Comparison of ENCODE assay signal across 8 cellular contexts in the genomic region with DNA sequence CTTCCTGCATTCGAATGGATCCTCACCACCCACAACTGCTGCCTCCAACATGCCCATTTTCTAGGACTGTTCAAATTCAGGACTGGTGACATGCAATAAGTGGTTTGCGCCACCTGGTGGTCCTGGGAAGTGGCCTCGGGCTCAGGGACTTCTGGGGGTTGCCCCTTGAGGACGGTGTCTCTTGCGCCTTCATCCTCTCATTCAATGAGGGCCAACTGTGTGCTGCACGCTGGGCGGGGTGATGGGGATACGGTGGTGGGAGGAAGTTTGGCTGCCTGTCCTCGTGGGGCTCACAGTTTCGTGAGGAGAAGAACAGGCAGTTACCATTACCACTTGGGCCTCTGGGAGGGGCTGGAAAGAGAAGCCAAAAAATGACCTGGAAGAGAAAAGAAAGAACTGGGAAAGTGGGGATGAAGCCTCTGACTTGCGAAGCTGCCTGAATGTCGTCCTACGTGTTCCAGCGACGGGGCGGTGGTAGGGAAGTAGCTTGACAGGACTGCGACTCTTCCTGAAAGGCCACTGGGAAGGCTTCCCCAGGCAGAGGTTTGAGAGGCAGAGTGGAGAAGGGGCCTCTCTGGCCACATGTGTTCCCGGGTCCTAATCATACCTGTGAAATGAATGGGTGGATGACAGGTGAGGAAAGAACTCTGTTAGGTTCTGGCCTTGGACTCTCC. TPM values are rescaled to one million over a fixed set of nuclear protein-coding genes. Genes with fewer than 3 reads are reported as not detected.
DNase-seq lines count a peak whose midpoint lies in the region; ATAC-seq and TF ChIP-seq lines count a peak whose summit lies in the region.

No MANE protein-coding gene starts in this region.

- H3K79me2 ChIP-seq in PC-9 (ENCODE audit: low read depth) = no peaks in the 10 kb centered on the region

- peak; percentile 42 for ATAC-seq in HG03571 (IDR thresholded peaks at IDR 0.05; ENCODE audit: unreplicated experiment)
- no peak for ATAC-seq in GM21825 (IDR thresholded peaks at IDR 0.05; ENCODE audit: unreplicated experiment)

- DNase-seq in GM04504 (ENCODE audit: low read depth) = peak; percentile 36
- peak; percentile 44 to 48 for DNase-seq in PC-9
- peak; percentile 87 to 88 for DNase-seq in activated T-cell treated with anti-CD3 and anti-CD28 coated beads, Interleukin-2, amount 50 U/mL, for 48 hours
- DNase-seq in fibroblast of peridontal ligament (ENCODE audit: extremely low read depth) = peak; percentile 69
- DNase-seq in non-pigmented ciliary epithelial cell (ENCODE audit: low read depth) = peak; percentile 22
- DNase-seq in superior temporal gyrus (ENCODE audit: extremely low spot score) = peak; percentile 90

- CTCF ChIA-PET in PC-9 (lab: Charles Lee) = no interaction called here

- H4K20me1 ChIP-seq in PC-9 (ENCODE audit: insufficient read depth) = no peaks in the 10 kb centered on the region

- no peaks in the 10 kb centered on the region for H3K36me3 ChIP-seq in PC-9 (ENCODE audit: low read depth)

- H3K4me2 ChIP-seq in PC-9 = no peak overlapping the region

- no peaks in the 10 kb centered on the region for H3K9me3 ChIP-seq in PC-9 (ENCODE audit: insufficient read depth, low read depth)

- peak; percentile 70 for TF ChIP-seq CTCF in PC-9 (conservative IDR thresholded peaks at IDR 0.05)

- H3K4me3 ChIP-seq in PC-9 = no peak overlapping the region

- intact Hi-C loops in PC-9 (cut with micrococcal nuclease; ENCODE audit: unreplicated experiment) = loop anchor here (1.0 kb wide), 1 partner anchor 57 kb away; no protein-coding TSS in a partner anchor

- no peak overlapping the region for H3K27ac ChIP-seq in PC-9

- BruUV-seq in PC-9 (replicated peaks; lab: Mats Ljungman, UMichigan) = no TSS peak

- H3K27me3 ChIP-seq in PC-9 (ENCODE audit: insufficient read depth, low read depth) = peaks cover 7% of the 10 kb centered on the region; the same call in 1 of the 2 replicates

- no peaks in the 10 kb centered on the region for H3K4me1 ChIP-seq in PC-9 (replicated peaks; ENCODE audit: insufficient read depth)

- H2AFZ ChIP-seq in PC-9 = no peak overlapping the region

- no peaks in the 10 kb centered on the region for H3K9me2 ChIP-seq in PC-9 (ENCODE audit: insufficient read depth)

- H3F3A ChIP-seq in PC-9 (ENCODE audit: insufficient read depth, low read depth) = no peaks in the 10 kb centered on the region

- POLR2A ChIA-PET in PC-9 (lab: Charles Lee; ENCODE audit: unreplicated experiment) = interaction anchor here (0.6 kb wide), 1 partner anchor 172 kb away, joined by 6 read pairs; no protein-coding TSS in a partner anchor

RNA-seq across cellular contexts. Expression of a gene that starts 49.0 kb away (rescaled TPM):
- total RNA-seq in PC-9 (2021) = 0.07 and 0.08 TPM in 2 replicates

Comparison
In these comparisons a context has a peak if more than half of its experiments do, and no peak if none do; other contexts are left out.
1. DNase-seq: peak in every context shown above with its lines; median percentile 90 in superior temporal gyrus; 88 in activated T-cell treated with anti-CD3 and anti-CD28 coated beads, Interleukin-2, amount 50 U/mL, for 48 hours; 69 in fibroblast of peridontal ligament; 46 in PC-9; 36 in GM04504; 22 in non-pigmented ciliary epithelial cell.